8 cellular contexts compared by ENCODE assay signal in the genomic region with DNA sequence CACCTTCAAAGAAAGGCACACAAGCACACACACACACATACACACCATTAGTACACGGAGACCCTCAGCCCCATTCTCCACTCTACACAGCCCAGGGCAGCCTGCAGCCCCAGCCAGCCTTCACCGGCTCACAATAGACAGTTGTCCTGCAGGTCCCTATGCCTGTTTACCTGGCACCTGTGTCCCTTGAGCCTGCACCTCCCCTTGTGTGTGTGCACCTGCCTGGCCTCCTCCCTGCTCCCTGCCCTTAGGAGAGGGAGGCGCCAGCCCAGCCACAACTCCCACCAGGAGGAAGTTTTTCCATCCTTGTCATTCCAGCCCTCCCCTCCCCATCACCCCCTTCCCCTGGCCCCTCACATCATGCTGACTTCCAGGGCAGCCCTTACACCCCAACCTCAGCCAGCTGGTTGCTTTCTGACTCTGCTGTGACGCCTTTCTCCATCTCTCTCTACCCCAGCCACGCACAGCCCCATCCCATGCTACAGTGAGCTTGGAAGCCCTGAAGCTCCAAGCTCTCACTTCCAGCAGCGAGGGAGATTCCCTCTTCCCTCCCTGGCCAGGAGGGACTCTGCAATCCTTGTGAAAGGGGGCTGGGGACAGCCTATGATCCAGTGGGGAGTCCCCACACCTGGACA. TPM values are rescaled to one million over a fixed set of nuclear protein-coding genes. Genes with fewer than 3 reads are reported as not detected.
A peak's percentile ranks its signal among the peaks of the same experiment; 100 is the strongest.
DNase-seq lines count a peak whose midpoint lies in the region; ATAC-seq and TF ChIP-seq lines count a peak whose summit lies in the region.

No MANE protein-coding gene starts in this region.

- H3K4me1 ChIP-seq in PC-3 (ENCODE audit: insufficient read depth, low read length) (peaks cover 66% of the 10 kb centered on the region), esophagus (ENCODE audit: control insufficient read depth in 2 of 2, insufficient read depth in 2 of 2, low read length in 1 of 2) (peaks cover 20 to 35% of the 10 kb centered on the region in 2 donors), skeletal muscle tissue (ENCODE audit: control insufficient read depth in 3 of 3, insufficient read depth in 3 of 3, low read length in 3 of 3) (peaks cover 69 to 82% (median 82%) of the 10 kb centered on the region in 3 donors)

- H4K20me1 ChIP-seq in PC-3 (ENCODE audit: low read length): peaks cover 57% of the 10 kb centered on the region

- H3K4me3 ChIP-seq in H7 (ENCODE audit: insufficient read depth, low read depth, low read length): peak overlapping the region; percentile 1; the same call in 1 of the 2 replicates
- H3K4me3 ChIP-seq in PC-3 (ENCODE audit: low read length): peak overlapping the region; percentile 96
- peak overlapping the region; percentile 82 to 98 for H3K4me3 ChIP-seq in esophagus (ENCODE audit: low read depth in 1 of 2, low read length in 2 of 2)
- peak overlapping the region; percentile 87 to 95 (median 93) for H3K4me3 ChIP-seq in skeletal muscle tissue (ENCODE audit: low read length in 3 of 3)

- CTCF ChIA-PET in PC-3 (lab: Charles Lee): interaction anchor here (0.9 to 4.1 kb wide), 13 partner anchors 11 to 148 kb away, joined by 3 to 64 read pairs (median 10); no protein-coding TSS in a partner anchor

- H3K9me3 ChIP-seq in PC-3 (ENCODE audit: low read length) (no peaks in the 10 kb centered on the region), esophagus (ENCODE audit: control insufficient read depth in 2 of 2, insufficient read depth in 1 of 2, low read depth in 1 of 2, low read length in 1 of 2) (no peaks in the 10 kb centered on the region), skeletal muscle tissue (ENCODE audit: control insufficient read depth in 3 of 3, low read length in 3 of 3) (no peaks in the 10 kb centered on the region)

- no peak overlapping the region for H2AFZ ChIP-seq in PC-3 (ENCODE audit: low read length)

- H3K27ac ChIP-seq in PC-3 (ENCODE audit: low read length) (peak overlapping the region; percentile 94), esophagus (ENCODE audit: low read depth in 2 of 2, low read length in 1 of 2) (peak overlapping the region; percentile 99 to 100), skeletal muscle tissue (ENCODE audit: low read depth, low read length) (peak overlapping the region; percentile 94)

- TF ChIP-seq CTCF in PC-3 (conservative IDR thresholded peaks at IDR 0.05; ENCODE audit: low read depth, low read length): no peak

- H3K9me2 ChIP-seq in PC-3 (replicated peaks; ENCODE audit: low read length): no peaks in the 10 kb centered on the region

- peaks cover 95% of the 10 kb centered on the region for H3K79me2 ChIP-seq in PC-3 (ENCODE audit: low read length)

- ATAC-seq in PC-3: no peak
- ATAC-seq in esophagus mucosa: no peak

- BruUV-seq in PC-3 (replicated peaks; lab: Mats Ljungman, UMichigan): no TSS peak

- 19 to 44% methylated on average over 6 of the region's 6 CpGs for WGBS in esophagus, 2 donors

- DNase-seq in H7 (no peak), PC-3 (no peak), GF-D8 (lab: John Stamatoyannopoulos, UW) (no peak), NCI-H2227 treated with DMSO at 0.1 percent for 48 hours (lab: John Stamatoyannopoulos, UW) (no peak)
- DNase-seq in activated effector memory CD4-positive, alpha-beta T cell treated with anti-CD3 and anti-CD28 coated beads, Interleukin-2, amount 50 U/mL, for 16 hours: no peak

- POLR2A ChIA-PET in PC-3 (lab: Charles Lee; ENCODE audit: unreplicated experiment): interaction anchor here (0.6 to 1.4 kb wide), 4 partner anchors 11 to 571 kb away, joined by 3 to 9 read pairs (median 4); no protein-coding TSS in a partner anchor

- no peaks in the 10 kb centered on the region for H3K36me3 ChIP-seq in H7 (replicated peaks; ENCODE audit: control insufficient read depth, insufficient read depth, low read length)
- no peaks in the 10 kb centered on the region; the same call in 1 of the 2 replicates for H3K36me3 ChIP-seq in PC-3 (ENCODE audit: low read depth, low read length)
- H3K36me3 ChIP-seq in esophagus (ENCODE audit: control insufficient read depth in 2 of 2, insufficient read depth in 2 of 2, low read length in 1 of 2): peaks cover 0 to 15% of the 10 kb centered on the region in 2 donors
- peaks cover 0 to 7% (median 3%) of the 10 kb centered on the region in 3 donors for H3K36me3 ChIP-seq in skeletal muscle tissue (ENCODE audit: control insufficient read depth in 3 of 3, insufficient read depth in 3 of 3, low read length in 3 of 3)

- intact Hi-C loops in PC-3 (cut with micrococcal nuclease): loop anchor here (1.0 kb wide), 4 partner anchors 34 to 148 kb away; no protein-coding TSS in a partner anchor

- H3K4me2 ChIP-seq in PC-3 (ENCODE audit: low read length): peak overlapping the region; percentile 89

- peaks cover 42% of the 10 kb centered on the region for H3K27me3 ChIP-seq in H7 (ENCODE audit: control insufficient read depth, insufficient read depth, low read length)
- H3K27me3 ChIP-seq in PC-3 (ENCODE audit: low read length): no peaks in the 10 kb centered on the region
- H3K27me3 ChIP-seq in esophagus (ENCODE audit: control insufficient read depth in 1 of 2, insufficient read depth in 2 of 2, low read length in 2 of 2): no peaks in the 10 kb centered on the region
- H3K27me3 ChIP-seq in skeletal muscle tissue (ENCODE audit: control insufficient read depth in 3 of 3, insufficient read depth in 3 of 3, low read length in 3 of 3): no peaks in the 10 kb centered on the region

- H3F3A ChIP-seq in PC-3 (ENCODE audit: low read length, unreplicated experiment): peaks cover 12% of the 10 kb centered on the region

- H3K9ac ChIP-seq in PC-3 (ENCODE audit: low read length): peak overlapping the region; percentile 97
- H3K9ac ChIP-seq in skeletal muscle tissue (ENCODE audit: low read depth in 1 of 3, low read length in 3 of 3): peak overlapping the region; percentile 87 to 100 (median 98)

RNA-seq across cellular contexts. Expression of a gene that starts 4.4 kb away (rescaled TPM):
- total RNA-seq in H7 (2014; rRNA removed; shearing (Covaris generic)): 8.3 and 11.2 TPM in 2 replicates
- total RNA-seq in PC-3 (2014; rRNA removed): 287 and 383 TPM in 2 replicates
- polyA plus RNA-seq in esophagus: 100 to 1,000 TPM; 168 to 195 TPM
- 432 TPM for total RNA-seq in skeletal muscle tissue
- 931 TPM for total RNA-seq in esophagus mucosa

RNA-seq across cellular contexts. Expression of a gene that starts 31.5 kb away (rescaled TPM):
- total RNA-seq in H7 (2014; rRNA removed; shearing (Covaris generic)): 1,781 and 1,948 TPM in 2 replicates
- 1,577 and 1,815 TPM in 2 replicates for total RNA-seq in PC-3 (2014; rRNA removed)
- polyA plus RNA-seq in esophagus: 1,000 to 10,000 TPM in 1 of 2 donors, 100 to 1,000 TPM in 1; 884 to 1,495 TPM
- total RNA-seq in skeletal muscle tissue: 2,520 TPM
- 1,515 TPM for total RNA-seq in esophagus mucosa

RNA-seq across cellular contexts. Expression of a gene that starts 49.1 kb away (rescaled TPM):
- total RNA-seq in H7 (2014; rRNA removed; shearing (Covaris generic)): 25.8 and 29.4 TPM in 2 replicates
- total RNA-seq in PC-3 (2014; rRNA removed): 17.8 and 20.6 TPM in 2 replicates
- 10 to 100 TPM in 1 of 2 donors, 1 to 10 TPM in 1; 9.0 to 15.2 TPM for polyA plus RNA-seq in esophagus
- total RNA-seq in skeletal muscle tissue: 4.2 TPM
- 9.3 TPM for total RNA-seq in esophagus mucosa

RNA-seq across cellular contexts. Expression of a gene that starts 59.4 kb away (rescaled TPM):
- 151 and 166 TPM in 2 replicates for total RNA-seq in H7 (2014; rRNA removed; shearing (Covaris generic))
- total RNA-seq in PC-3 (2014; rRNA removed) (193 and 259 TPM in 2 replicates), skeletal muscle tissue (63.7 TPM), esophagus mucosa (88.4 TPM)
- 10 to 100 TPM; 76.2 to 90.4 TPM for polyA plus RNA-seq in esophagus

Comparison
In these comparisons a context has a peak if more than half of its experiments do, and no peak if none do; other contexts are left out.
1. H3K4me3 ChIP-seq: peak in every context shown above with its lines; median percentile 96 in PC-3; 93 in skeletal muscle tissue; 90 in esophagus; 1 in H7.
2. RNA of a gene that starts 4.4 kb away (total RNA-seq): 931 TPM in esophagus mucosa (single experiment), 432 TPM in skeletal muscle tissue (single experiment) and 287 to 383 TPM in PC-3; 8.3 to 11.2 TPM in H7; every median in the first group is over 10 times any median in the second.
3. Peak in every context shown above with its lines, with median percentiles within 50 percentile points of each other: H3K27ac ChIP-seq.